Comparison of ENCODE assay signal across 8 cellular contexts in the genomic region with DNA sequence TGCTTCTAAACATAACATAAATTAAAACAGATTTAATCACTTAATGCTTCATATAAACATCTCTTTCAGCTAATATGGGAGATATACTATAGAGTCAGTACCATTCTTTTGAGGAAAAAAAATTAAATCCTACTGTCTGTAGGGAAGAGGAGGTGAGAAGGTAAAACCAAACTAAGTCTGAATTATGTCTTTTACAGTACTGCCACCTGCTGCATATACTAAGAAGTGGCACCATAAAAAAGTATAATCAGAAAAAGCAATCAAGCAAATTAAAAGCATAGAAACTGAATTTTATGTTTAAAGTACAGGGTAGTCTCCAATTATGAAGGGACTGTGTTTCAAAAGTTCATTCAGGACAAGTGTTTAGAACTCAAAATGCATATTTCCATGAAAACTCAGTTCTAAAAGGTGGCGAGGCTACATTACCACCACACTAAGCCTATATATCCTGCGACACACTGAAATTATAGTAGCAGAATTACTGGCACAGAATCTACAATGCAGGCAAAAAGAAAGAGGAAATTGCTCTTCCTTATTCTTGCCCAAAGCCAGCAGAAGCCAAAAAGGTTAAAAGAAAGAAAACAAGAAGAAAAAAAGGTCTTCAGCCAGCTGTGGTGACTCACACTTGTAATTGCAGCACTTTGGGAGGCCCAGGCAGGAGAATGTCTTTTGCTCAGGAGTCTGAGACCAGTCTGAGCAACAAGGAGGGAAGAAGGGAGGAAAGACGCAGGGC. TPM values are rescaled to one million over a fixed set of nuclear protein-coding genes. Genes with fewer than 3 reads are reported as not detected.
A peak's percentile ranks its signal among the peaks of the same experiment; 100 is the strongest.
DNase-seq lines count a peak whose midpoint lies in the region; ATAC-seq and TF ChIP-seq lines count a peak whose summit lies in the region.

No MANE protein-coding gene starts in this region.

- DNase-seq in DMS114 treated with DMSO at 0.1 percent for 48 hours (lab: John Stamatoyannopoulos, UW; ENCODE audit: unreplicated experiment) (peak; percentile 32), HT-29 (ENCODE audit: low spot score) (peak; percentile 64), fibroblast of peridontal ligament (ENCODE audit: extremely low read depth) (peak; percentile 65), prostate gland (ENCODE audit: low spot score) (no peak), NCI-H128 (lab: John Stamatoyannopoulos, UW; ENCODE audit: unreplicated experiment) (no peak)

- no peaks in the 10 kb centered on the region for H3K36me3 ChIP-seq in prostate gland

- TF ChIP-seq CTCF in prostate gland (IDR thresholded peaks at IDR 0.05), result peak in 3 of 4 experiments; percentile 62 to 76 (median 72)

- ATAC-seq in SK-N-SH treated with all-trans-retinoic acid at 6 μM for 48 hours (peak; percentile 82), HG03460 (IDR thresholded peaks at IDR 0.05; ENCODE audit: unreplicated experiment) (no peak), GM18858 (IDR thresholded peaks at IDR 0.05; ENCODE audit: unreplicated experiment) (no peak)

- H3K4me3 ChIP-seq in prostate gland, result no peak overlapping the region

- H3K9me3 ChIP-seq in prostate gland, result no peaks in the 10 kb centered on the region

- no peak overlapping the region for H3K27ac ChIP-seq in prostate gland

- WGBS in prostate gland, result 92% methylated on average over 3 of the region's 3 CpGs

- no peaks in the 10 kb centered on the region for H3K4me1 ChIP-seq in prostate gland (replicated peaks)

- H3K27me3 ChIP-seq in prostate gland (replicated peaks; ENCODE audit: insufficient read depth), result no peaks in the 10 kb centered on the region

- intact Hi-C loops in prostate gland (cut with DNase I), result loop anchor here (5.0 kb wide), 2 partner anchors 115 to 305 kb away; no protein-coding TSS in a partner anchor

- no peak for TF ChIP-seq POLR2A in prostate gland (IDR thresholded peaks at IDR 0.05)

TF ChIP-seq in SK-N-SH treated with all-trans-retinoic acid at 6 μM for 48 hours, 23 proteins besides CTCF, POLR2A, EP300 and RAD21:
- TF ChIP-seq ZC3H10 (CRISPR knock-in tag; IDR thresholded peaks at IDR 0.05) (no peak), ZNF70 (CRISPR knock-in tag; IDR thresholded peaks at IDR 0.05) (peak; percentile 38; the same call in 1 of the 2 replicates)

RNA-seq across cellular contexts. Expression of a gene that starts 9.0 kb away (rescaled TPM):
- 19.4 and 28.8 TPM in 2 replicates for total RNA-seq in HT-29 (2014; rRNA removed; shearing (Covaris generic))
- 10 to 100 TPM; 31.6 to 42.6 TPM for total RNA-seq in prostate gland

RNA-seq across cellular contexts. Expression of a gene that starts 9.1 kb away (rescaled TPM):
- 1.4 and 4.1 TPM in 2 replicates for total RNA-seq in HT-29 (2014; rRNA removed; shearing (Covaris generic))
- total RNA-seq in prostate gland, result 10 to 100 TPM in 1 of 2 donors, 1 to 10 TPM in 1; 9.0 to 10.2 TPM

Comparison
In these comparisons a context has a peak if more than half of its experiments do, and no peak if none do; other contexts are left out.
1. DNase-seq: peak in DMS114 treated with DMSO at 0.1 percent for 48 hours (single experiment), HT-29 (single experiment) and fibroblast of peridontal ligament (single experiment); none in prostate gland (single experiment) and NCI-H128 (single experiment).